Comparison of ENCODE assay signal across 1 cellular context in genomic region chr12:67268896-67269631, GRCh38.
A peak's percentile ranks its signal among the peaks of the same experiment; 100 is the strongest.
TF ChIP-seq lines count a peak whose summit lies in the region.

CAND1 (plus strand) TSS chr12:67269358; CDS start chr12:67269718, 360 bp downstream.

TF ChIP-seq in HEK293, 187 proteins besides CTCF, POLR2A, EP300 and RAD21 (continued from another document):
- TF ChIP-seq TCF7L2 (IDR thresholded peaks at IDR 0.05; ENCODE audit: borderline replicate concordance, low read depth, low read length), result no peak
- TF ChIP-seq ZNF521 (tag by site-specific recombination; IDR thresholded peaks at IDR 0.05), result no peak
- no peak for TF ChIP-seq ZNF473 (tag by site-specific recombination; IDR thresholded peaks at IDR 0.05)
- peak; percentile 93 for TF ChIP-seq ZNF600 (tag by site-specific recombination; IDR thresholded peaks at IDR 0.05)
